16 cellular contexts compared by ENCODE assay signal in the genomic region with DNA sequence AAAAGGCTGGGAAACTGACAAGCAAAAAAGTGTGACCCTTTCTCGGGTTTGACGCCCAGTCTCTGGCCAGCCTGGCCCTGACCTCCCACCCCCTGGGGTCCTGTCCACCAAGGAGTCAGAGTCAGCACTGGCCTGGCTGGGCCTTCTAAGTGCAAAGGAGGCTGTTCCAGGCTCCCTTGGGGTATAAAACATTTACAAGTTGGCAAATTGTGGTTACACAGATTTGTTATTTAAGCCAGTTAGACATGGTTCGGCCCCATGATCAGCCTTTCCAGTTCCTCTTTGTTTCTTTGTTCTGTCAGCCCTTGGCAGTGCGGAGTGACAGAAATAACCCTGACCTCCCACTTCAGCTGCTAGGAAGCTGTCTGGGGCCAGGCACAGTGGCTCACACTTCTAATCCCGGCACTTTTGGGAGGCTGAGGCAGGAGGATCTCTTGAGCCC.
DNase-seq lines count a peak whose midpoint lies in the region; ATAC-seq, FAIRE-seq and TF ChIP-seq lines count a peak whose summit lies in the region.
"Had no signal": no experiment of that assay in that cellular context is flagged by ENCODE, and none has a peak within 500 bp of the region (broad histone marks: within the 10 kb centered on the region; RNA-seq: fewer than 3 reads in every experiment).

No MANE protein-coding gene starts in this region.

- 69 to 87% methylated on average over 5 of the region's 5 CpGs for WGBS in heart right ventricle, 2 donors
- 64 to 70% methylated on average over 5 of the region's 5 CpGs for WGBS in pancreas, 2 donors

- no peak for FAIRE-seq in pancreas (lab: Jason Lieb, UNC)
- FAIRE-seq: A549 had no signal

- TF ChIP-seq CTCF in heart right ventricle (IDR thresholded peaks at IDR 0.05) (no peak), pancreas (IDR thresholded peaks at IDR 0.05) (no peak)

- H3K4me3 ChIP-seq in heart right ventricle (no peak overlapping the region), pancreas (no peak overlapping the region)
- H3K4me3 ChIP-seq: A549, SK-N-MC had no signal

- no peaks in the 10 kb centered on the region for H3K36me3 ChIP-seq in heart right ventricle
- H3K36me3 ChIP-seq in pancreas: no peaks in the 10 kb centered on the region

- H3K27me3 Mint-ChIP-seq in activated T-cell treated with anti-CD3 and anti-CD28 coated beads, Interleukin-2, amount 50 U/mL, for 4 hours (ENCODE audit: low read depth): no peaks in the 10 kb centered on the region
- H3K27me3 Mint-ChIP-seq: type B pancreatic cell had no signal

- no peaks in the 10 kb centered on the region for H3K9me3 Mint-ChIP-seq in activated T-cell treated with anti-CD3 and anti-CD28 coated beads, Interleukin-2, amount 50 U/mL, for 4 hours
- H3K9me3 Mint-ChIP-seq: type B pancreatic cell had no signal

- peaks cover 4% of the 10 kb centered on the region for H3K4me1 Mint-ChIP-seq in activated T-cell treated with anti-CD3 and anti-CD28 coated beads, Interleukin-2, amount 50 U/mL, for 4 hours (ENCODE audit: low read depth)

- H3K4me3 Mint-ChIP-seq in activated T-cell treated with anti-CD3 and anti-CD28 coated beads, Interleukin-2, amount 50 U/mL, for 4 hours: no peak overlapping the region
- H3K4me3 Mint-ChIP-seq: type B pancreatic cell had no signal

- H3K36me3 Mint-ChIP-seq in activated T-cell treated with anti-CD3 and anti-CD28 coated beads, Interleukin-2, amount 50 U/mL, for 4 hours (ENCODE audit: insufficient read depth): no peaks in the 10 kb centered on the region
- H3K36me3 Mint-ChIP-seq: type B pancreatic cell had no signal

- intact Hi-C loops in Right ventricle myocardium superior (cut with DNase I) (no loop called here), cardiac septum (cut with DNase I) (no loop called here), heart right ventricle (cut with DNase I) (no loop called here), pancreas (cut with DNase I) (no loop called here)

- DNase-seq in Right ventricle myocardium superior: no peak
- no peak for DNase-seq in cardiac septum (ENCODE audit: low spot score)
- peak in 1 of 2 donors; percentile 21 for DNase-seq in heart right ventricle
- DNase-seq in pancreas: no peak
- DNase-seq in activated T-cell treated with anti-CD3 and anti-CD28 coated beads, Interleukin-2, amount 50 U/mL, for 4 hours: no peak
- no peak for DNase-seq in OCI-M1 (lab: John Stamatoyannopoulos, UW)
- no peak for DNase-seq in glomerular visceral epithelial cell (ENCODE audit: extremely low spot score)
- DNase-seq: activated CD4-positive, CD25-positive, alpha-beta regulatory T cell treated with anti-CD3 and anti-CD28 coated beads, Interleukin-2, amount 50 U/mL, for 72 hours; DMS 273 treated with DMSO at 0.1 percent for 48 hours; effector CD8-positive, alpha-beta T cell; NCI-H1092 had no signal

- H3K4me1 ChIP-seq in heart right ventricle: peaks cover 0 to 12% (median 0%) of the 10 kb centered on the region in 9 donors
- H3K4me1 ChIP-seq in pancreas: peaks cover 14 to 21% (median 19%) of the 10 kb centered on the region in 3 donors

- H3K27me3 ChIP-seq in heart right ventricle: peaks cover 0 to 12% (median 0%) of the 10 kb centered on the region in 7 donors
- no peaks in the 10 kb centered on the region for H3K27me3 ChIP-seq in pancreas

- H3K27ac ChIP-seq in heart right ventricle (peak overlapping the region in 5 of 10 donors; percentile 33 to 75 (median 60)), pancreas (peak overlapping the region in 3 of 4 donors; percentile 52 to 79 (median 66))
- H3K27ac ChIP-seq: A549, HL-60, SK-N-MC had no signal

- peaks cover 0 to 1% (median 0%) of the 10 kb centered on the region in 11 donors for H3K9me3 ChIP-seq in heart right ventricle
- H3K9me3 ChIP-seq in pancreas: no peaks in the 10 kb centered on the region
- H3K9me3 ChIP-seq: A549 had no signal

- peak; percentile 79 for ATAC-seq in Right ventricle myocardium superior (ENCODE audit: poor library complexity)
- peak in 7 of 8 donors; percentile 45 to 77 (median 70) for ATAC-seq in heart right ventricle
- ATAC-seq in pancreas: peak in 2 of 4 donors; percentile 34 to 49
- no peak for ATAC-seq in activated T-cell treated with anti-CD3 and anti-CD28 coated beads, Interleukin-2, amount 50 U/mL, for 4 hours
- no peak for ATAC-seq in GM19328 (IDR thresholded peaks at IDR 0.05; ENCODE audit: unreplicated experiment)

Comparison
In these comparisons a context has a peak if more than half of its experiments do, and no peak if none do; other contexts are left out.
1. ATAC-seq: peak in Right ventricle myocardium superior (single experiment) and heart right ventricle (7 of 8); none in activated T-cell treated with anti-CD3 and anti-CD28 coated beads, Interleukin-2, amount 50 U/mL, for 4 hours (0 of 2) and GM19328 (single experiment).